In genomic region chr5:141933151-141933550, GRCh38 we compare ENCODE assay signal across 37 cellular contexts. TPM values are rescaled to one million over a fixed set of nuclear protein-coding genes. Genes with fewer than 3 reads are reported as not detected.
"Had no signal": no experiment of that assay in that cellular context is flagged by ENCODE, and none has a peak within 500 bp of the region (broad histone marks: within the 10 kb centered on the region; RNA-seq: fewer than 3 reads in every experiment).

No MANE protein-coding gene starts in this region.

- H3K4me1 Mint-ChIP-seq: activated B cell treated with CpG ODN at 0.5 μM for 24 hours; activated naive CD8-positive, alpha-beta T cell treated with anti-CD3 and anti-CD28 coated beads for 36 hours had no signal

- H3K4me3 ChIP-seq: adrenal gland, body of pancreas, cardiac muscle cell had no signal

- H3K9me3 ChIP-seq: adrenal gland, body of pancreas had no signal

- H3K9me3 Mint-ChIP-seq: activated B cell treated with CpG ODN at 0.5 μM for 24 hours; activated CD4-positive, alpha-beta memory T cell treated with anti-CD3 and anti-CD28 coated beads for 36 hours; activated CD4-positive, alpha-beta T cell treated with anti-CD3 and anti-CD28 coated beads, Interleukin-2, amount 10 ng/mL, durations not matched to agents 24 days and 14 days; activated CD8-positive, alpha-beta T cell treated with anti-CD3 and anti-CD28 coated beads for 36 hours; activated naive CD4-positive, alpha-beta T cell treated with anti-CD3 and anti-CD28 coated beads for 36 hours; activated naive CD4-positive, alpha-beta T cell treated with anti-CD3 and anti-CD28 coated beads, Interleukin-2, amount 50 U/mL, for 72 hours; activated naive CD8-positive, alpha-beta T cell treated with anti-CD3 and anti-CD28 coated beads for 36 hours; activated T-cell treated with anti-CD3 and anti-CD28 coated beads, Interleukin-2, amount 50 U/mL, for 4 hours; activated T-cell treated with anti-CD3 and anti-CD28 coated beads, Interleukin-2, amount 50 U/mL, for 72 hours; activated T-helper 1 cell treated with anti-CD3 and anti-CD28 coated beads, Interleukin-12 subunit alpha, Interleukin-12 subunit beta, Interleukin-2, Interleukin-4 antibody, amounts not matched to agents 30 ng/mL and 10 ng/mL and 1 ng/mL, durations not matched to agents 14 hours and 24 hours and 36 hours; activated T-helper 17 cell treated with anti-CD3 and anti-CD28 coated beads, Interleukin-2, amount 50 U/mL, for 72 hours; central memory CD8-positive, alpha-beta T cell; T-helper 1 cell treated with Interleukin-12 subunit alpha and Interleukin-12 subunit beta and Interleukin-4 antibody, amounts not matched to agents 30 μg/mL and 1 μg/mL, for 36 hours; T-helper 2 cell treated with Interferon-gamma antibody and Interleukin-4, amounts not matched to agents 5 μg/mL and 100 μg/mL, for 36 hours had no signal

- DNase-seq: activated B cell treated with CpG ODN at 0.5 μM for 24 hours; activated CD4-positive, alpha-beta memory T cell treated with anti-CD3 and anti-CD28 coated beads for 36 hours; activated CD4-positive, alpha-beta T cell treated with anti-CD3 and anti-CD28 coated beads for 4 hours; activated CD4-positive, alpha-beta T cell treated with anti-CD3 and anti-CD28 coated beads, Interleukin-2, amount 10 ng/mL, durations not matched to agents 24 days and 14 days; activated CD4-positive, alpha-beta T cell treated with anti-CD3 and anti-CD28 coated beads, Interleukin-2, amount 50 U/mL, for 1 hour; activated CD4-positive, alpha-beta T cell treated with anti-CD3 and anti-CD28 coated beads, Interleukin-2, amount 50 U/mL, for 4 hours; activated CD4-positive, CD25-positive, alpha-beta regulatory T cell treated with anti-CD3 and anti-CD28 coated beads, Interleukin-2, amount 50 U/mL, for 72 hours; activated CD8-positive, alpha-beta memory T cell treated with anti-CD3 and anti-CD28 coated beads, Interleukin-2, amount 50 U/mL, for 4 hours; activated CD8-positive, alpha-beta T cell treated with anti-CD3 and anti-CD28 coated beads for 36 hours; activated effector memory CD4-positive, alpha-beta T cell treated with anti-CD3 and anti-CD28 coated beads, Interleukin-2, amount 50 U/mL, for 16 hours; activated gamma-delta T cell treated with Interleukin-2 at 50 U/mL for 16 hours; activated naive CD4-positive, alpha-beta T cell; activated naive CD4-positive, alpha-beta T cell treated with anti-CD3 and anti-CD28 coated beads for 36 hours; activated naive CD4-positive, alpha-beta T cell treated with anti-CD3 and anti-CD28 coated beads, Interleukin-2, amount 50 U/mL, for 16 hours; activated naive CD8-positive, alpha-beta T cell treated with anti-CD3 and anti-CD28 coated beads for 36 hours; activated T-cell treated with anti-CD3 and anti-CD28 coated beads for 4 hours; activated T-cell treated with anti-CD3 and anti-CD28 coated beads, Interleukin-2, amount 50 U/mL, for 1 hour; activated T-cell treated with anti-CD3 and anti-CD28 coated beads, Interleukin-2, amount 50 U/mL, for 4 hours; activated T-cell treated with anti-CD3 and anti-CD28 coated beads, Interleukin-2, amount 50 U/mL, for 72 hours; adrenal gland; amniotic stem cell; aorta; body of pancreas; caudate nucleus; cerebellar nuclear complex; T-helper 1 cell; T-helper 2 cell; T-helper 9 cell had no signal

- H3K27ac ChIP-seq: adrenal gland, body of pancreas, cardiac muscle cell, VCaP had no signal

- H3K27ac Mint-ChIP-seq: activated B cell treated with CpG ODN at 0.5 μM for 24 hours; activated CD4-positive, alpha-beta memory T cell treated with anti-CD3 and anti-CD28 coated beads for 36 hours; activated CD4-positive, alpha-beta T cell treated with anti-CD3 and anti-CD28 coated beads, Interleukin-2, amount 10 ng/mL, durations not matched to agents 24 days and 14 days; activated CD8-positive, alpha-beta T cell treated with anti-CD3 and anti-CD28 coated beads for 36 hours; activated naive CD4-positive, alpha-beta T cell treated with anti-CD3 and anti-CD28 coated beads for 36 hours; activated naive CD8-positive, alpha-beta T cell treated with anti-CD3 and anti-CD28 coated beads for 36 hours; activated T-cell treated with anti-CD3 and anti-CD28 coated beads, Interleukin-2, amount 50 U/mL, for 72 hours; activated T-helper 1 cell treated with anti-CD3 and anti-CD28 coated beads, Interleukin-12 subunit alpha, Interleukin-12 subunit beta, Interleukin-2, Interleukin-4 antibody, amounts not matched to agents 30 ng/mL and 10 ng/mL and 1 ng/mL, durations not matched to agents 14 hours and 24 hours and 36 hours; T-helper 1 cell treated with Interleukin-12 subunit alpha and Interleukin-12 subunit beta and Interleukin-4 antibody, amounts not matched to agents 30 μg/mL and 1 μg/mL, for 36 hours; T-helper 2 cell treated with Interferon-gamma antibody and Interleukin-4, amounts not matched to agents 5 μg/mL and 100 μg/mL, for 36 hours had no signal

- H3K4me3 Mint-ChIP-seq: activated B cell treated with CpG ODN at 0.5 μM for 24 hours; activated CD4-positive, alpha-beta memory T cell treated with anti-CD3 and anti-CD28 coated beads for 36 hours; activated CD4-positive, alpha-beta T cell treated with anti-CD3 and anti-CD28 coated beads, Interleukin-2, amount 10 ng/mL, durations not matched to agents 24 days and 14 days; activated CD8-positive, alpha-beta T cell treated with anti-CD3 and anti-CD28 coated beads for 36 hours; activated naive CD4-positive, alpha-beta T cell treated with anti-CD3 and anti-CD28 coated beads for 36 hours; activated naive CD8-positive, alpha-beta T cell treated with anti-CD3 and anti-CD28 coated beads for 36 hours; activated T-cell treated with anti-CD3 and anti-CD28 coated beads, Interleukin-2, amount 50 U/mL, for 4 hours; activated T-cell treated with anti-CD3 and anti-CD28 coated beads, Interleukin-2, amount 50 U/mL, for 72 hours; activated T-helper 1 cell treated with anti-CD3 and anti-CD28 coated beads, Interleukin-12 subunit alpha, Interleukin-12 subunit beta, Interleukin-2, Interleukin-4 antibody, amounts not matched to agents 30 ng/mL and 10 ng/mL and 1 ng/mL, durations not matched to agents 14 hours and 24 hours and 36 hours; activated T-helper 17 cell treated with anti-CD3 and anti-CD28 coated beads, Interleukin-2, amount 50 U/mL, for 72 hours; central memory CD8-positive, alpha-beta T cell; T-helper 1 cell treated with Interleukin-12 subunit alpha and Interleukin-12 subunit beta and Interleukin-4 antibody, amounts not matched to agents 30 μg/mL and 1 μg/mL, for 36 hours; T-helper 2 cell treated with Interferon-gamma antibody and Interleukin-4, amounts not matched to agents 5 μg/mL and 100 μg/mL, for 36 hours had no signal

- H3K27me3 Mint-ChIP-seq: activated B cell treated with CpG ODN at 0.5 μM for 24 hours; activated CD4-positive, alpha-beta memory T cell treated with anti-CD3 and anti-CD28 coated beads for 36 hours; activated CD4-positive, alpha-beta T cell treated with anti-CD3 and anti-CD28 coated beads, Interleukin-2, amount 10 ng/mL, durations not matched to agents 24 days and 14 days; activated CD8-positive, alpha-beta T cell treated with anti-CD3 and anti-CD28 coated beads for 36 hours; activated naive CD8-positive, alpha-beta T cell treated with anti-CD3 and anti-CD28 coated beads for 36 hours; activated T-helper 17 cell treated with anti-CD3 and anti-CD28 coated beads, Interleukin-2, amount 50 U/mL, for 72 hours; central memory CD8-positive, alpha-beta T cell had no signal

- H3K27me3 ChIP-seq: adrenal gland, body of pancreas, cardiac muscle cell had no signal

- ATAC-seq: activated CD8-positive, alpha-beta T cell treated with anti-CD3 and anti-CD28 coated beads for 36 hours; activated naive CD4-positive, alpha-beta T cell treated with anti-CD3 and anti-CD28 coated beads, Interleukin-2, amount 50 U/mL, for 72 hours; activated T-cell treated with anti-CD3 and anti-CD28 coated beads, Interleukin-2, amount 50 U/mL, for 4 hours; activated T-cell treated with anti-CD3 and anti-CD28 coated beads, Interleukin-2, amount 50 U/mL, for 72 hours; activated T-helper 17 cell treated with anti-CD3 and anti-CD28 coated beads, Interleukin-2, amount 50 U/mL, for 72 hours; body of pancreas had no signal

RNA-seq across cellular contexts. Expression of gene PCDH12, which starts 24.9 kb away (rescaled TPM):
- total RNA-seq: activated B cell treated with CpG ODN at 0.5 μM for 24 hours had no signal

RNA-seq across cellular contexts. Expression of gene PCDH1, which starts 54.9 kb away (rescaled TPM):
- total RNA-seq: activated B cell treated with CpG ODN at 0.5 μM for 24 hours; activated CD4-positive, alpha-beta memory T cell treated with anti-CD3 and anti-CD28 coated beads for 36 hours; activated CD4-positive, alpha-beta T cell treated with anti-CD3 and anti-CD28 coated beads, Interleukin-2, amount 10 ng/mL, durations not matched to agents 24 days and 14 days; activated CD8-positive, alpha-beta memory T cell treated with anti-CD3 and anti-CD28 coated beads for 36 hours; activated naive CD4-positive, alpha-beta T cell treated with anti-CD3 and anti-CD28 coated beads for 36 hours; activated naive CD8-positive, alpha-beta T cell treated with anti-CD3 and anti-CD28 coated beads for 36 hours; activated T-helper 1 cell treated with anti-CD3 and anti-CD28 coated beads, Interleukin-12 subunit alpha, Interleukin-12 subunit beta, Interleukin-2, Interleukin-4 antibody, amounts not matched to agents 30 ng/mL and 10 ng/mL and 1 ng/mL, durations not matched to agents 14 hours and 24 hours and 36 hours had no signal
